ENCODE assay signal across 8 cellular contexts in genomic region chr4:154626793-154627484, GRCh38. TPM values are rescaled to one million over a fixed set of nuclear protein-coding genes. Genes with fewer than 3 reads are reported as not detected.
DNase-seq lines count a peak whose midpoint lies in the region; ATAC-seq and TF ChIP-seq lines count a peak whose summit lies in the region.

No MANE protein-coding gene starts in this region.

- no peak overlapping the region for H3K27ac ChIP-seq in IMR-90 (ENCODE audit: insufficient read depth, low read length)

- H3K4me1 Mint-ChIP-seq in activated CD8-positive, alpha-beta T cell treated with anti-CD3 and anti-CD28 coated beads for 36 hours (ENCODE audit: low read depth), result no peaks in the 10 kb centered on the region

- ATAC-seq in GM21619 (IDR thresholded peaks at IDR 0.05; ENCODE audit: unreplicated experiment) (peak; percentile 92), IMR-90 (ENCODE audit: low read depth) (peak; percentile 96)
- peak; percentile 99 for ATAC-seq in activated CD8-positive, alpha-beta T cell treated with anti-CD3 and anti-CD28 coated beads for 36 hours

- CTCF ChIA-PET in IMR-90 (lab: Yijun Ruan, JAX), result interaction anchor here (0.5 to 2.3 kb wide), 3 partner anchors 8 to 68 kb away, joined by 3 to 6 read pairs (median 3); no protein-coding TSS in a partner anchor
- CTCF ChIA-PET in activated CD8-positive, alpha-beta T cell treated with anti-CD3 and anti-CD28 coated beads for 36 hours (lab: Charles Lee), result interaction anchor here (0.7 to 10.8 kb wide), 10 partner anchors 8 to 683 kb away, joined by 3 to 209 read pairs (median 4); partner anchors contain the start of genes LRAT and PLRG1

- no peak overlapping the region for H3K27ac Mint-ChIP-seq in activated CD8-positive, alpha-beta T cell treated with anti-CD3 and anti-CD28 coated beads for 36 hours

- H3K4me1 ChIP-seq in IMR-90 (ENCODE audit: control insufficient read depth, insufficient read depth, low read length), result no peaks in the 10 kb centered on the region
- no peaks in the 10 kb centered on the region for H3K4me1 ChIP-seq in mucosa of stomach (ENCODE audit: control insufficient read depth, insufficient read depth, low read length)

- no peak overlapping the region for H2AK5ac ChIP-seq in IMR-90 (ENCODE audit: low read depth, low read length)

- H3K18ac ChIP-seq in IMR-90 (ENCODE audit: low read depth, low read length), result no peak overlapping the region

- no peak overlapping the region for H3K4me3 Mint-ChIP-seq in activated CD8-positive, alpha-beta T cell treated with anti-CD3 and anti-CD28 coated beads for 36 hours

- H2BK15ac ChIP-seq in IMR-90 (ENCODE audit: low read depth, low read length), result no peak overlapping the region

- no peaks in the 10 kb centered on the region for H4K20me1 ChIP-seq in IMR-90 (ENCODE audit: insufficient read depth, low read length)

- H3K36me3 Mint-ChIP-seq in activated CD8-positive, alpha-beta T cell treated with anti-CD3 and anti-CD28 coated beads for 36 hours (ENCODE audit: low read depth), result no peaks in the 10 kb centered on the region

- 1% methylated on average over 14 of the region's 48 CpGs; no CpG with 5 or more reads in 1 of the 2 experiments for WGBS in IMR-90 (ENCODE audit: extremely low coverage in 2 of 2, insufficient read length in 1 of 2), 2 experiments

- no peak overlapping the region for H3K9ac ChIP-seq in IMR-90 (ENCODE audit: low read depth, low read length)
- H3K9ac ChIP-seq in mucosa of stomach (ENCODE audit: low read length), result peak overlapping the region; percentile 31

- H2BK5ac ChIP-seq in IMR-90 (ENCODE audit: low read depth, low read length, poor library complexity, severe bottlenecking), result no peak overlapping the region

- peak; percentile 13; the same call in 1 of the 2 replicates for TF ChIP-seq RAD21 in IMR-90 (IDR thresholded peaks at IDR 0.05; ENCODE audit: low read length)

- H4K91ac ChIP-seq in IMR-90 (ENCODE audit: insufficient read depth, low read depth, low read length), result no peak overlapping the region

- no peak overlapping the region for H3K14ac ChIP-seq in IMR-90 (replicated peaks; ENCODE audit: low read depth, low read length)

- in situ Hi-C loops in IMR-90 (cut with MboI; ENCODE audit: low sequenced_read_pairs), result no loop called here

- peaks cover 20% of the 10 kb centered on the region for H3K27me3 Mint-ChIP-seq in activated CD8-positive, alpha-beta T cell treated with anti-CD3 and anti-CD28 coated beads for 36 hours

- TF ChIP-seq POLR2A in IMR-90 (IDR thresholded peaks at IDR 0.05; ENCODE audit: low read depth, low read length) (no peak), erythroblast (IDR thresholded peaks at IDR 0.05; ENCODE audit: low read length) (no peak)

- POLR2A ChIA-PET in IMR-90 (lab: Charles Lee; ENCODE audit: unreplicated experiment), result no interaction called here
- POLR2A ChIA-PET in activated CD8-positive, alpha-beta T cell treated with anti-CD3 and anti-CD28 coated beads for 36 hours (lab: Charles Lee), result interaction anchor here (0.9 kb wide), 1 partner anchor 77 kb away, joined by 3 read pairs; the partner anchor contains the start of gene PLRG1

- TF ChIP-seq CTCF in GM06990 (IDR thresholded peaks at IDR 0.05; ENCODE audit: insufficient read depth, low read length, poor library complexity, severe bottlenecking) (peak; percentile 93), IMR-90 (conservative IDR thresholded peaks at IDR 0.05; ENCODE audit: low read depth, low read length) (peak; percentile 55)
- peak; percentile 67 for TF ChIP-seq CTCF in activated CD8-positive, alpha-beta T cell treated with anti-CD3 and anti-CD28 coated beads for 36 hours (IDR thresholded peaks at IDR 0.05)

- no peaks in the 10 kb centered on the region for H3K9me3 ChIP-seq in IMR-90 (ENCODE audit: control insufficient read depth, insufficient read depth, low read length)
- no peaks in the 10 kb centered on the region for H3K9me3 ChIP-seq in mucosa of stomach (ENCODE audit: control insufficient read depth, low read length)

- H3K27me3 ChIP-seq in GM06990 (replicated peaks; ENCODE audit: control insufficient read depth, insufficient read depth, low read length), result no peaks in the 10 kb centered on the region; the same call in 1 of the 2 replicates
- peaks cover 14% of the 10 kb centered on the region for H3K27me3 ChIP-seq in IMR-90 (ENCODE audit: control insufficient read depth, insufficient read depth, low read length)
- H3K27me3 ChIP-seq in mucosa of stomach (ENCODE audit: control insufficient read depth, insufficient read depth, low read length), result peaks cover 22% of the 10 kb centered on the region

- dilution Hi-C loops in IMR-90 (cut with HindIII; ENCODE audit: low sequenced_read_pairs, unreplicated experiment), result no loop called here

- H3K9me3 Mint-ChIP-seq in activated CD8-positive, alpha-beta T cell treated with anti-CD3 and anti-CD28 coated beads for 36 hours, result no peaks in the 10 kb centered on the region

- intact Hi-C loops in IMR-90 (cut with micrococcal nuclease), result no loop called here
- intact Hi-C loops in activated CD8-positive, alpha-beta T cell treated with anti-CD3 and anti-CD28 coated beads for 36 hours (cut with micrococcal nuclease), result no loop called here

- H2AFZ ChIP-seq in IMR-90 (replicated peaks; ENCODE audit: low read length, poor library complexity), result peak overlapping the region; percentile 87

- no peak overlapping the region for H2BK120ac ChIP-seq in IMR-90 (ENCODE audit: low read depth, low read length)

- BruUV-seq in IMR-90 (replicated peaks; lab: Mats Ljungman, UMichigan), result no TSS peak

- no peak overlapping the region for H3K23ac ChIP-seq in IMR-90 (ENCODE audit: low read depth, low read length)

- DNase-seq in GM06990 (ENCODE audit: extremely low read depth, insufficient read length), result peak; percentile 73
- peak; percentile 6 for DNase-seq in IMR-90
- DNase-seq in activated CD8-positive, alpha-beta T cell treated with anti-CD3 and anti-CD28 coated beads for 36 hours, result peak; percentile 71
- peak; percentile 51 to 57 for DNase-seq in erythroblast (lab: John Stamatoyannopoulos, UW)
- peak; percentile 9 for DNase-seq in stromal cell of bone marrow (ENCODE audit: low read depth)
- no peak for DNase-seq in GF-D8 (lab: John Stamatoyannopoulos, UW)

- H4K8ac ChIP-seq in IMR-90 (ENCODE audit: low read depth in 2 of 2, low read length in 2 of 2), result no peak overlapping the region

- no peak overlapping the region for H2AK9ac ChIP-seq in IMR-90 (replicated peaks; ENCODE audit: low read depth, low read length, poor library complexity)

- H3K4ac ChIP-seq in IMR-90 (ENCODE audit: low read depth, low read length), result no peak overlapping the region

- peak overlapping the region; percentile 59 for H3K4me2 ChIP-seq in IMR-90 (ENCODE audit: low read depth, low read length)

- H4K5ac ChIP-seq in IMR-90 (ENCODE audit: low read depth, low read length), result no peak overlapping the region

- H3K36me3 ChIP-seq in GM06990 (ENCODE audit: control insufficient read depth, insufficient read depth, low read length) (no peaks in the 10 kb centered on the region), IMR-90 (ENCODE audit: control insufficient read depth, insufficient read depth, low read length) (no peaks in the 10 kb centered on the region), mucosa of stomach (ENCODE audit: control insufficient read depth, insufficient read depth, low read length) (no peaks in the 10 kb centered on the region)

- no peak overlapping the region for H3K56ac ChIP-seq in IMR-90 (ENCODE audit: extremely low read depth, insufficient read depth, low read length)

- H3K4me3 ChIP-seq in GM06990 (replicated peaks; ENCODE audit: low read depth, low read length), result peak overlapping the region; percentile 15; the same call in 1 of the 2 replicates
- no peak overlapping the region for H3K4me3 ChIP-seq in IMR-90 (ENCODE audit: insufficient read depth, low read depth, low read length)
- no peak overlapping the region for H3K4me3 ChIP-seq in mucosa of stomach (ENCODE audit: low read length)

- H3K9me1 ChIP-seq in IMR-90 (ENCODE audit: insufficient read depth, low read length), result no peaks in the 10 kb centered on the region

- no peak overlapping the region for H2BK20ac ChIP-seq in IMR-90 (ENCODE audit: low read depth, low read length)

- H3K79me1 ChIP-seq in IMR-90 (ENCODE audit: low read depth in 1 of 2, low read length in 2 of 2), result no peaks in the 10 kb centered on the region

TF ChIP-seq in IMR-90, 13 proteins besides CTCF, POLR2A, EP300 and RAD21:
- TF ChIP-seq CHD1 (IDR thresholded peaks at IDR 0.05; ENCODE audit: low read depth, low read length), result no peak
- no peak for TF ChIP-seq CEBPB (IDR thresholded peaks at IDR 0.05; ENCODE audit: low read depth, low read length)
- no peak for TF ChIP-seq MAFK (IDR thresholded peaks at IDR 0.05; ENCODE audit: low read depth, low read length)
- TF ChIP-seq RFX5 (IDR thresholded peaks at IDR 0.05; ENCODE audit: low read depth, low read length), result no peak
- TF ChIP-seq MAZ (IDR thresholded peaks at IDR 0.05; ENCODE audit: borderline replicate concordance, low read depth, low read length), result peak; percentile 31; the same call in 1 of the 2 replicates
- TF ChIP-seq RCOR1 (IDR thresholded peaks at IDR 0.05; ENCODE audit: insufficient replicate concordance, low read length), result no peak
- TF ChIP-seq NFE2L2 (IDR thresholded peaks at IDR 0.05; ENCODE audit: low read depth, low read length), result no peak
TF ChIP-seq in IMR-90: peak in this region for 1.

RNA-seq across cellular contexts. Expression of gene FGG, which starts 14.5 kb away (rescaled TPM):
- not detected in 2 replicates for total RNA-seq in IMR-90 (2012; rRNA removed)
- not detected in 2 replicates for polyA plus RNA-seq in IMR-90 (2012; rRNA removed)
- polyA plus RNA-seq in IMR-90 (2012; cell fraction: cytosol; rRNA removed), result not detected in 2 replicates
- not detected in 2 replicates for polyA plus RNA-seq in IMR-90 (2012; cell fraction: nucleus; rRNA removed; ENCODE audit: low replicate concordance)
- total RNA-seq in activated CD8-positive, alpha-beta T cell treated with anti-CD3 and anti-CD28 coated beads for 36 hours, result not detected

RNA-seq across cellular contexts. Expression of gene FGA, which starts 36.4 kb away (rescaled TPM):
- not detected in 2 replicates for total RNA-seq in IMR-90 (2012; rRNA removed)
- not detected in 2 replicates for polyA plus RNA-seq in IMR-90 (2012; rRNA removed)
- not detected in 2 replicates for polyA plus RNA-seq in IMR-90 (2012; cell fraction: cytosol; rRNA removed)
- not detected in 2 replicates for polyA plus RNA-seq in IMR-90 (2012; cell fraction: nucleus; rRNA removed; ENCODE audit: low replicate concordance)
- not detected for total RNA-seq in activated CD8-positive, alpha-beta T cell treated with anti-CD3 and anti-CD28 coated beads for 36 hours
